35 cellular contexts compared by ENCODE assay signal in the genomic region with DNA sequence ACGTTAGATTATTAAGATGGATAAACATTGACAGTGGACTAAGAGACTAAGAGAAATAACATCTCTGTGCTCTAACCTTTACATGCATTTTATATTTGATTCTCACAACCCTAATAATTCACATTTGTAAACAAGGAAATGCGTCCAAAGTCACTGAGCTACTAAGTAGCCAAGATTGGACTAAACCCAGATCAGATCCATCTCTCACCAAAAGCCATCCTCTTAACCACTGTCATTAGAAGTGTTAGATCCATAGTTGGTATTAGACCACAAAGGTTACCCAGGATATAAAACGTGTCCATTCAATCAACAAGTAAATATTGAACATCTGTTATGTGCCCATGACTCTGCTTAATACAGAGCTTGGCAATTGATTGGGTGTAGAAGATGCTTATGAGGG. TPM values are rescaled to one million over a fixed set of nuclear protein-coding genes. Genes with fewer than 3 reads are reported as not detected.
"Had no signal": no experiment of that assay in that cellular context is flagged by ENCODE, and none has a peak within 500 bp of the region (broad histone marks: within the 10 kb centered on the region; RNA-seq: fewer than 3 reads in every experiment).

No MANE protein-coding gene starts in this region.

- H3K9me3 Mint-ChIP-seq: activated CD4-positive, alpha-beta memory T cell treated with anti-CD3 and anti-CD28 coated beads, Interleukin-2, amount 10 ng/mL, durations not matched to agents 7 days and 5 days; activated naive CD8-positive, alpha-beta T cell treated with anti-CD3 and anti-CD28 coated beads for 36 hours; activated T-cell treated with anti-CD3 and anti-CD28 coated beads, Interleukin-2, amount 50 U/mL, for 72 hours; activated T-helper 17 cell treated with anti-CD3 and anti-CD28 coated beads, Interleukin-2, amount 50 U/mL, for 72 hours; central memory CD8-positive, alpha-beta T cell had no signal

- H3K4me1 ChIP-seq: ascending aorta, colonic mucosa, SJCRH30 had no signal

- H3K36me3 ChIP-seq: ascending aorta, cardiac muscle cell, colonic mucosa, SJCRH30, WERI-Rb-1 had no signal

- H3K27ac Mint-ChIP-seq: activated CD4-positive, alpha-beta memory T cell treated with anti-CD3 and anti-CD28 coated beads, Interleukin-2, amount 10 ng/mL, durations not matched to agents 7 days and 5 days; activated CD8-positive, alpha-beta memory T cell treated with anti-CD3 and anti-CD28 coated beads, Interleukin-2, amount 10 ng/mL, durations not matched to agents 7 days and 5 days; activated naive CD8-positive, alpha-beta T cell treated with anti-CD3 and anti-CD28 coated beads for 36 hours; activated T-cell treated with anti-CD3 and anti-CD28 coated beads, Interleukin-2, amount 50 U/mL, for 72 hours; activated T-helper 17 cell treated with anti-CD3 and anti-CD28 coated beads, Interleukin-2, amount 50 U/mL, for 72 hours had no signal

- H3K4me3 Mint-ChIP-seq: activated CD4-positive, alpha-beta memory T cell treated with anti-CD3 and anti-CD28 coated beads, Interleukin-2, amount 10 ng/mL, durations not matched to agents 7 days and 5 days; activated CD8-positive, alpha-beta memory T cell treated with anti-CD3 and anti-CD28 coated beads, Interleukin-2, amount 10 ng/mL, durations not matched to agents 7 days and 5 days; activated naive CD8-positive, alpha-beta T cell treated with anti-CD3 and anti-CD28 coated beads for 36 hours; activated T-cell treated with anti-CD3 and anti-CD28 coated beads, Interleukin-2, amount 50 U/mL, for 72 hours; activated T-helper 17 cell treated with anti-CD3 and anti-CD28 coated beads, Interleukin-2, amount 50 U/mL, for 72 hours; central memory CD8-positive, alpha-beta T cell had no signal

- H3K4me3 ChIP-seq: ascending aorta, cardiac muscle cell, colonic mucosa, SJCRH30, SK-N-MC had no signal

- H3K9me3 ChIP-seq: ascending aorta, colonic mucosa, SJCRH30 had no signal

- ATAC-seq: activated CD8-positive, alpha-beta memory T cell treated with anti-CD3 and anti-CD28 coated beads, Interleukin-2, amount 10 ng/mL, durations not matched to agents 7 days and 5 days; activated T-cell treated with anti-CD3 and anti-CD28 coated beads, Interleukin-2, amount 50 U/mL, for 72 hours; activated T-helper 17 cell treated with anti-CD3 and anti-CD28 coated beads, Interleukin-2, amount 50 U/mL, for 72 hours; Panc1 had no signal

- DNase-seq: activated CD4-positive, alpha-beta memory T cell treated with anti-CD3 and anti-CD28 coated beads, Interleukin-2, amount 10 ng/mL, durations not matched to agents 7 days and 5 days; activated CD4-positive, alpha-beta T cell treated with anti-CD3 and anti-CD28 coated beads for 1 hour; activated CD4-positive, alpha-beta T cell treated with anti-CD3 and anti-CD28 coated beads for 48 hours; activated CD4-positive, CD25-positive, alpha-beta regulatory T cell; activated CD8-positive, alpha-beta memory T cell treated with anti-CD3 and anti-CD28 coated beads for 24 hours; activated CD8-positive, alpha-beta memory T cell treated with anti-CD3 and anti-CD28 coated beads, Interleukin-2, amount 10 ng/mL, durations not matched to agents 7 days and 5 days; activated effector memory CD4-positive, alpha-beta T cell treated with anti-CD3 and anti-CD28 coated beads, Interleukin-2, amount 50 U/mL, for 16 hours; activated naive CD4-positive, alpha-beta T cell; activated naive CD4-positive, alpha-beta T cell treated with anti-CD3 and anti-CD28 coated beads, Interleukin-2, amount 50 U/mL, for 16 hours; activated naive CD8-positive, alpha-beta T cell treated with anti-CD3 and anti-CD28 coated beads for 36 hours; activated T-cell treated with anti-CD3 and anti-CD28 coated beads, Interleukin-2, amount 50 U/mL, for 1 hour; activated T-cell treated with anti-CD3 and anti-CD28 coated beads, Interleukin-2, amount 50 U/mL, for 72 hours; amygdala; colonic mucosa; NCI-H1436 treated with DMSO at 0.1 percent for 48 hours; NCI-H187; NCI-H2029 treated with DMSO at 0.1 percent for 48 hours; NCI-H2107; NCI-H2171; NCI-H226; NCI-H446 treated with DMSO at 0.1 percent for 48 hours; NCI-H526; SHP77; SJCRH30; T1000; WERI-Rb-1 had no signal

- H3K27ac ChIP-seq: ascending aorta, cardiac muscle cell, colonic mucosa, SJCRH30, SK-N-MC, WERI-Rb-1 had no signal

- H3K4me1 Mint-ChIP-seq: activated CD4-positive, alpha-beta memory T cell treated with anti-CD3 and anti-CD28 coated beads, Interleukin-2, amount 10 ng/mL, durations not matched to agents 7 days and 5 days; activated CD8-positive, alpha-beta memory T cell treated with anti-CD3 and anti-CD28 coated beads, Interleukin-2, amount 10 ng/mL, durations not matched to agents 7 days and 5 days; activated naive CD8-positive, alpha-beta T cell treated with anti-CD3 and anti-CD28 coated beads for 36 hours; activated T-helper 17 cell treated with anti-CD3 and anti-CD28 coated beads, Interleukin-2, amount 50 U/mL, for 72 hours; central memory CD8-positive, alpha-beta T cell had no signal

- H3K27me3 ChIP-seq: ascending aorta, colonic mucosa, SJCRH30 had no signal

- H3K36me3 Mint-ChIP-seq: activated CD8-positive, alpha-beta memory T cell treated with anti-CD3 and anti-CD28 coated beads, Interleukin-2, amount 10 ng/mL, durations not matched to agents 7 days and 5 days; activated naive CD8-positive, alpha-beta T cell treated with anti-CD3 and anti-CD28 coated beads for 36 hours had no signal

RNA-seq across cellular contexts. Expression of gene HSD17B2, which starts 5.2 kb away (rescaled TPM):
- total RNA-seq: activated CD4-positive, alpha-beta memory T cell treated with anti-CD3 and anti-CD28 coated beads, Interleukin-2, amount 10 ng/mL, durations not matched to agents 7 days and 5 days; activated CD8-positive, alpha-beta memory T cell treated with anti-CD3 and anti-CD28 coated beads, Interleukin-2, amount 10 ng/mL, durations not matched to agents 7 days and 5 days; activated naive CD8-positive, alpha-beta T cell treated with anti-CD3 and anti-CD28 coated beads for 36 hours; activated T-cell treated with anti-CD3 and anti-CD28 coated beads, Interleukin-2, amount 50 U/mL, for 72 hours; activated T-helper 17 cell treated with anti-CD3 and anti-CD28 coated beads, Interleukin-2, amount 50 U/mL, for 72 hours; ascending aorta; cardiac muscle cell; chondrocyte; SJCRH30; T-helper 1 cell treated with Interleukin-12 subunit alpha and Interleukin-12 subunit beta and Interleukin-4 antibody, amounts not matched to agents 30 ng/mL and 1 ng/mL, for 36 hours; T-helper 2 cell treated with Interferon-gamma antibody and Interleukin-4, amounts not matched to agents 100 ng/mL and 5 ng/mL, for 36 hours had no signal
- polyA plus RNA-seq: cardiac muscle cell had no signal

RNA-seq across cellular contexts. Expression of gene SDR42E1, which starts 29.0 kb away (rescaled TPM):
- total RNA-seq: chondrocyte had no signal
- polyA plus RNA-seq: cardiac muscle cell had no signal
